Comparison of ENCODE assay signal across 9 cellular contexts in the genomic region with DNA sequence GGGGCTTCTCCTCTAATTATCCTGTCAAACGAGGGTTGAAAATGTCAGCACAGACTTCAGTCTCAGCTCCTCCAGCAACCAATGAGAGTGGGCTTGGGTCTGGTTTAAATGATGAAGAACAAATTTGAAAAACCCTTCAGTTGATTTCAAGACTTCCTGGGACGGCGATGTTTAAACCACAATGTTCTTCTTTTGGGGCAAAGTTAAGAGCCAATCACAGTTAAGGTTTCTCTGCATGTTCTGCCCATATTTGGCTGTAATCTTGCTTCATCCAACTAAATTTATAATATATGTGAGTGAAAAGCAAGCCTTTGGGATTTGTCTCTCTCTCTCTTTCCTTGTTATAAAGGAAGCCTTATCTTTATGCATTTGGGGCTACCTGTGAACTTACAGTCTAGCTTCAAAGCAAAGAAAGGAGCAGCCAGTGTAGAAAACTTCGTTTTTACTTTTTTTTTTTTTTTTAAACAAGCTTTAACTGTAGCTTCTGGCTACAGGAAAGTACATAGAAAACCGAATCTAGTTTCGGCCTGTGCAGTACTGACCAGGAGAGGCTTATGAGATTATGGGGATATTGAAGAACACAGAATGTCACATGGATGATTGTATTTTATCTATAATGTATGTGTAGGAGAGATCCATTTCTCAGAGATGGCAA. TPM values are rescaled to one million over a fixed set of nuclear protein-coding genes. Genes with fewer than 3 reads are reported as not detected.
A peak's percentile ranks its signal among the peaks of the same experiment; 100 is the strongest.
DNase-seq lines count a peak whose midpoint lies in the region; ATAC-seq, FAIRE-seq and TF ChIP-seq lines count a peak whose summit lies in the region.
"Had no signal": no experiment of that assay in that cellular context is flagged by ENCODE, and none has a peak within 500 bp of the region (broad histone marks: within the 10 kb centered on the region; RNA-seq: fewer than 3 reads in every experiment).

No MANE protein-coding gene starts in this region.

- H3K9me2 ChIP-seq in OCI-LY7 (ENCODE audit: insufficient read depth, low read length): no peaks in the 10 kb centered on the region

- no peaks in the 10 kb centered on the region; the same call in 1 of the 2 replicates for H3K36me3 ChIP-seq in OCI-LY7 (ENCODE audit: insufficient read depth, low read length)
- no peaks in the 10 kb centered on the region for H3K36me3 ChIP-seq in duodenal mucosa (ENCODE audit: control insufficient read depth in 1 of 2, insufficient read depth in 2 of 2, low read length in 2 of 2)
- H3K36me3 ChIP-seq in skeletal muscle tissue (ENCODE audit: control insufficient read depth in 3 of 3, insufficient read depth in 3 of 3, low read length in 3 of 3): no peaks in the 10 kb centered on the region

- BruUV-seq in OCI-LY7 (replicated peaks; lab: Mats Ljungman, UMichigan): no TSS peak

- no peaks in the 10 kb centered on the region for H3K79me2 ChIP-seq in OCI-LY7 (ENCODE audit: insufficient read depth, low read depth, low read length)

- DNase-seq in GM12891 (ENCODE audit: insufficient read length, low spot score) (no peak), OCI-LY7 (ENCODE audit: low spot score) (no peak), NCI-H446 (lab: John Stamatoyannopoulos, UW) (no peak), iPS-NIHi7 (ENCODE audit: extremely low spot score) (no peak), DMS114 treated with DMSO at 0.1 percent for 48 hours (lab: John Stamatoyannopoulos, UW; ENCODE audit: unreplicated experiment) (no peak)
- DNase-seq: mucosa of descending colon had no signal

- TF ChIP-seq POLR2A in GM12891 (IDR thresholded peaks at IDR 0.05; ENCODE audit: low read depth, low read length): no peak

- peak; percentile 95 for FAIRE-seq in GM12891 (lab: Jason Lieb, UNC)

- H3K9me3 ChIP-seq in OCI-LY7 (ENCODE audit: low read length) (no peaks in the 10 kb centered on the region), duodenal mucosa (ENCODE audit: control insufficient read depth in 1 of 2, low read length in 2 of 2) (no peaks in the 10 kb centered on the region), skeletal muscle tissue (ENCODE audit: control insufficient read depth in 3 of 3, low read length in 3 of 3) (no peaks in the 10 kb centered on the region)
- H3K9me3 ChIP-seq: mucosa of descending colon had no signal

- H3K27me3 ChIP-seq in duodenal mucosa (ENCODE audit: control insufficient read depth in 1 of 2, insufficient read depth in 2 of 2, low read length in 2 of 2) (no peaks in the 10 kb centered on the region), skeletal muscle tissue (ENCODE audit: control insufficient read depth in 3 of 3, insufficient read depth in 3 of 3, low read length in 3 of 3) (no peaks in the 10 kb centered on the region)

- CTCF ChIA-PET in OCI-LY7 (lab: Charles Lee; ENCODE audit: unreplicated experiment): interaction anchor here (1.0 to 1.1 kb wide), 2 partner anchors 10 to 144 kb away, joined by 3 to 4 read pairs; no protein-coding TSS in a partner anchor

- H3K4me2 ChIP-seq in OCI-LY7 (ENCODE audit: low read length): peak overlapping the region; percentile 69

- peak overlapping the region; percentile 99 for H2AFZ ChIP-seq in OCI-LY7 (ENCODE audit: low read length)

- H4K20me1 ChIP-seq in OCI-LY7 (ENCODE audit: insufficient read depth, low read length): no peaks in the 10 kb centered on the region

- H3K9ac ChIP-seq in duodenal mucosa (ENCODE audit: low read depth in 1 of 2, low read length in 2 of 2) (no peak overlapping the region), skeletal muscle tissue (ENCODE audit: low read depth in 1 of 3, low read length in 3 of 3) (peak overlapping the region in 1 of 3 donors; percentile 10)

- peak overlapping the region; percentile 36 for H3K4me3 ChIP-seq in OCI-LY7 (ENCODE audit: low read depth, low read length, poor library complexity, severe bottlenecking)
- H3K4me3 ChIP-seq in duodenal mucosa (ENCODE audit: low read depth in 1 of 2, low read length in 2 of 2): no peak overlapping the region
- no peak overlapping the region for H3K4me3 ChIP-seq in skeletal muscle tissue (ENCODE audit: low read length in 3 of 3)
- H3K4me3 ChIP-seq: mucosa of descending colon had no signal

- intact Hi-C loops in OCI-LY7 (cut with micrococcal nuclease; ENCODE audit: unreplicated experiment): no loop called here

- H3K27ac ChIP-seq in OCI-LY7 (ENCODE audit: low read depth, low read length, poor library complexity, severe bottlenecking) (peak overlapping the region; percentile 45), duodenal mucosa (ENCODE audit: low read depth, low read length) (peak overlapping the region; percentile 56), skeletal muscle tissue (ENCODE audit: low read depth, low read length) (peak overlapping the region; percentile 60)

- ATAC-seq in HG03469 (IDR thresholded peaks at IDR 0.05; ENCODE audit: unreplicated experiment): no peak
- ATAC-seq: mucosa of descending colon had no signal

- no peak for TF ChIP-seq CTCF in OCI-LY7 (conservative IDR thresholded peaks at IDR 0.05; ENCODE audit: low read length)

- H3K4me1 ChIP-seq in OCI-LY7 (ENCODE audit: insufficient read depth, low read length, poor library complexity, severe bottlenecking) (peaks cover 66% of the 10 kb centered on the region), duodenal mucosa (ENCODE audit: control insufficient read depth in 1 of 2, insufficient read depth in 2 of 2, low read length in 2 of 2) (peaks cover 8 to 9% of the 10 kb centered on the region in 2 donors), skeletal muscle tissue (ENCODE audit: control insufficient read depth in 3 of 3, insufficient read depth in 3 of 3, low read length in 3 of 3) (peaks cover 0 to 4% (median 3%) of the 10 kb centered on the region in 3 donors)

- POLR2A ChIA-PET in OCI-LY7 (lab: Charles Lee): interaction anchor here (0.6 to 1.9 kb wide), 10 partner anchors 9 to 297 kb away, joined by 3 to 13 read pairs (median 3); no protein-coding TSS in a partner anchor

TF ChIP-seq in GM12891, 5 proteins besides CTCF, POLR2A, EP300 and RAD21:
- TF ChIP-seq TAF1 (IDR thresholded peaks at IDR 0.05; ENCODE audit: low read depth, low read length): no peak
- TF ChIP-seq POU2F2 (IDR thresholded peaks at IDR 0.05; ENCODE audit: low read depth, low read length): no peak
- TF ChIP-seq POLR2AphosphoS5 (IDR thresholded peaks at IDR 0.05; ENCODE audit: low read depth, low read length): no peak
- no peak for TF ChIP-seq PAX5 (IDR thresholded peaks at IDR 0.05; ENCODE audit: insufficient read depth, low read length, severe bottlenecking)
- TF ChIP-seq SPI1 (IDR thresholded peaks at IDR 0.05; ENCODE audit: low read depth, low read length): no peak
TF ChIP-seq in GM12891: peak in this region for 0.

RNA-seq across cellular contexts. Expression of a gene that starts 46.8 kb away (rescaled TPM):
- polyA plus RNA-seq in GM12891 (2012; ENCODE audit: low read depth, missing spikeins): not detected
- total RNA-seq in OCI-LY7 (2014; rRNA removed; shearing (Covaris generic)): 0.13 TPM in 1 of 2 replicates, not detected in the other
- total RNA-seq in OCI-LY7 (2022) (not detected in 2 replicates), skeletal muscle tissue (under 0.01 TPM)
